ENCODE assay signal across 8 cellular contexts in genomic region chr4:2932561-2932950, GRCh38. TPM values are rescaled to one million over a fixed set of nuclear protein-coding genes. Genes with fewer than 3 reads are reported as not detected.
A peak's percentile ranks its signal among the peaks of the same experiment; 100 is the strongest.
DNase-seq lines count a peak whose midpoint lies in the region; ATAC-seq, FAIRE-seq and TF ChIP-seq lines count a peak whose summit lies in the region.

No MANE protein-coding gene starts in this region.

- no peak for TF ChIP-seq POLR2A in suprapubic skin (IDR thresholded peaks at IDR 0.05)

- H3K27ac ChIP-seq in keratinocyte (ENCODE audit: control insufficient read depth, insufficient read depth, low read length) (peak overlapping the region; percentile 47), suprapubic skin (peak overlapping the region; percentile 89)

- dilution Hi-C loops in keratinocyte (cut with MboI; ENCODE audit: extremely low pct_ligation_motif_present, low sequenced_read_pairs), result no loop called here

- peak overlapping the region in 2 of 3 experiments; percentile 65 for H3K4me3 ChIP-seq in keratinocyte (ENCODE audit: control insufficient read depth in 2 of 3, extremely low read depth in 1 of 3, insufficient read depth in 2 of 3, low read depth in 1 of 3, low read length in 3 of 3)
- H3K4me3 ChIP-seq in suprapubic skin, result peak overlapping the region; percentile 89

- no peak for FAIRE-seq in keratinocyte (lab: Jason Lieb, UNC)

- H3K4me1 ChIP-seq in keratinocyte (ENCODE audit: control insufficient read depth, extremely low read depth, insufficient read depth, low read length) (peaks cover 25% of the 10 kb centered on the region), suprapubic skin (peaks cover 58% of the 10 kb centered on the region)

- no peaks in the 10 kb centered on the region for H3K9me1 ChIP-seq in keratinocyte (ENCODE audit: control insufficient read depth, extremely low read depth, insufficient read depth, low read length)

- H3K27me3 ChIP-seq in keratinocyte (ENCODE audit: control insufficient read depth, extremely low read depth, insufficient read depth, low read length) (no peaks in the 10 kb centered on the region), suprapubic skin (no peaks in the 10 kb centered on the region)

- peak overlapping the region; percentile 85 for H3K4me2 ChIP-seq in keratinocyte (ENCODE audit: control insufficient read depth, extremely low read depth, insufficient read depth, low read depth, low read length)

- H3K9me3 ChIP-seq in keratinocyte (ENCODE audit: control insufficient read depth, low read depth, low read length), result no peaks in the 10 kb centered on the region
- no peaks in the 10 kb centered on the region for H3K9me3 ChIP-seq in suprapubic skin

- peak overlapping the region; percentile 82 for H3K4me3 Mint-ChIP-seq in activated CD8-positive, alpha-beta memory T cell treated with anti-CD3 and anti-CD28 coated beads, Interleukin-2, amount 10 ng/mL, durations not matched to agents 7 days and 5 days
- peak overlapping the region; percentile 81 for H3K4me3 Mint-ChIP-seq in activated CD8-positive, alpha-beta T cell treated with anti-CD3 and anti-CD28 coated beads, Interleukin-2, amount 10 ng/mL, durations not matched to agents 7 days and 5 days

- H3K4me1 Mint-ChIP-seq in activated CD8-positive, alpha-beta memory T cell treated with anti-CD3 and anti-CD28 coated beads, Interleukin-2, amount 10 ng/mL, durations not matched to agents 7 days and 5 days, result peaks cover 48% of the 10 kb centered on the region
- H3K4me1 Mint-ChIP-seq in activated CD8-positive, alpha-beta T cell treated with anti-CD3 and anti-CD28 coated beads, Interleukin-2, amount 10 ng/mL, durations not matched to agents 7 days and 5 days (ENCODE audit: low read depth), result peaks cover 44% of the 10 kb centered on the region

- WGBS in suprapubic skin, result 70% methylated on average over 7 of the region's 11 CpGs

- H3K36me3 ChIP-seq in keratinocyte (ENCODE audit: control insufficient read depth in 2 of 2, extremely low read depth in 1 of 2, insufficient read depth in 2 of 2, low read length in 2 of 2) (peaks cover 20 to 40% of the 10 kb centered on the region in 2 experiments), suprapubic skin (peaks cover 44% of the 10 kb centered on the region)

- no peak overlapping the region for H2AFZ ChIP-seq in keratinocyte (ENCODE audit: control insufficient read depth, low read length)

- TF ChIP-seq CTCF in keratinocyte (optimal IDR thresholded peaks at IDR 0.05 in 1 of 3, IDR thresholded peaks at IDR 0.05 in 1 of 3, conservative IDR thresholded peaks at IDR 0.05 in 1 of 3; ENCODE audit: extremely low read depth in 1 of 3, insufficient read depth in 2 of 3, low read length in 3 of 3) (no peak), suprapubic skin (IDR thresholded peaks at IDR 0.05) (no peak)

- no peaks in the 10 kb centered on the region for H3K9me3 Mint-ChIP-seq in activated CD8-positive, alpha-beta memory T cell treated with anti-CD3 and anti-CD28 coated beads, Interleukin-2, amount 10 ng/mL, durations not matched to agents 7 days and 5 days (ENCODE audit: low read depth)
- no peaks in the 10 kb centered on the region for H3K9me3 Mint-ChIP-seq in activated CD8-positive, alpha-beta T cell treated with anti-CD3 and anti-CD28 coated beads, Interleukin-2, amount 10 ng/mL, durations not matched to agents 7 days and 5 days (ENCODE audit: insufficient read depth)

- ATAC-seq in activated CD8-positive, alpha-beta memory T cell treated with anti-CD3 and anti-CD28 coated beads, Interleukin-2, amount 10 ng/mL, durations not matched to agents 7 days and 5 days, result no peak
- no peak for ATAC-seq in activated CD8-positive, alpha-beta T cell treated with anti-CD3 and anti-CD28 coated beads, Interleukin-2, amount 10 ng/mL, durations not matched to agents 7 days and 5 days

- CTCF ChIA-PET in activated CD8-positive, alpha-beta memory T cell treated with anti-CD3 and anti-CD28 coated beads, Interleukin-2, amount 10 ng/mL, durations not matched to agents 7 days and 5 days (lab: Charles Lee), result interaction anchor here (0.9 to 2.1 kb wide), 6 partner anchors 13 to 186 kb away, joined by 3 to 8 read pairs (median 3); no protein-coding TSS in a partner anchor
- CTCF ChIA-PET in activated CD8-positive, alpha-beta T cell treated with anti-CD3 and anti-CD28 coated beads, Interleukin-2, amount 10 ng/mL, durations not matched to agents 7 days and 5 days (lab: Charles Lee), result interaction anchor here (1.3 kb wide), 1 partner anchor 10 kb away, joined by 4 read pairs; no protein-coding TSS in a partner anchor

- peak overlapping the region; percentile 93 for H3K27ac Mint-ChIP-seq in activated CD8-positive, alpha-beta memory T cell treated with anti-CD3 and anti-CD28 coated beads, Interleukin-2, amount 10 ng/mL, durations not matched to agents 7 days and 5 days
- peak overlapping the region; percentile 91 for H3K27ac Mint-ChIP-seq in activated CD8-positive, alpha-beta T cell treated with anti-CD3 and anti-CD28 coated beads, Interleukin-2, amount 10 ng/mL, durations not matched to agents 7 days and 5 days

- peaks cover 33% of the 10 kb centered on the region for H3K36me3 Mint-ChIP-seq in activated CD8-positive, alpha-beta memory T cell treated with anti-CD3 and anti-CD28 coated beads, Interleukin-2, amount 10 ng/mL, durations not matched to agents 7 days and 5 days
- H3K36me3 Mint-ChIP-seq in activated CD8-positive, alpha-beta T cell treated with anti-CD3 and anti-CD28 coated beads, Interleukin-2, amount 10 ng/mL, durations not matched to agents 7 days and 5 days (ENCODE audit: low read depth), result peaks cover 56% of the 10 kb centered on the region

- peaks cover 12% of the 10 kb centered on the region for H4K20me1 ChIP-seq in keratinocyte (ENCODE audit: control insufficient read depth, extremely low read depth, insufficient read depth, low read length)

- peak overlapping the region; percentile 74 for H3K9ac ChIP-seq in keratinocyte (ENCODE audit: control insufficient read depth, extremely low read depth, insufficient read depth, low read length)

- no peaks in the 10 kb centered on the region for H3K27me3 Mint-ChIP-seq in activated CD8-positive, alpha-beta memory T cell treated with anti-CD3 and anti-CD28 coated beads, Interleukin-2, amount 10 ng/mL, durations not matched to agents 7 days and 5 days
- no peaks in the 10 kb centered on the region for H3K27me3 Mint-ChIP-seq in activated CD8-positive, alpha-beta T cell treated with anti-CD3 and anti-CD28 coated beads, Interleukin-2, amount 10 ng/mL, durations not matched to agents 7 days and 5 days (ENCODE audit: low read depth)

- DNase-seq in activated CD8-positive, alpha-beta memory T cell treated with anti-CD3 and anti-CD28 coated beads, Interleukin-2, amount 10 ng/mL, durations not matched to agents 7 days and 5 days, result no peak
- DNase-seq in activated CD8-positive, alpha-beta memory T cell treated with anti-CD3 and anti-CD28 coated beads, Interleukin-2, amount 50 U/mL, for 48 hours, result no peak
- no peak for DNase-seq in activated CD8-positive, alpha-beta T cell treated with anti-CD3 and anti-CD28 coated beads, Interleukin-2, amount 10 ng/mL, durations not matched to agents 7 days and 5 days
- DNase-seq in keratinocyte (ENCODE audit: low read depth, low spot score), result no peak
- peak; percentile 71 to 77 for DNase-seq in suprapubic skin (ENCODE audit: low spot score in 2 of 2)
- DNase-seq in dedifferentiated amniotic fluid mesenchymal stem cell (ENCODE audit: extremely low spot score), result no peak
- DNase-seq in NCI-H774 (lab: John Stamatoyannopoulos, UW), result no peak
- DNase-seq in activated CD4-positive, alpha-beta T cell treated with anti-CD3 and anti-CD28 coated beads, Interleukin-2, amount 50 U/mL, for 1 hour, result no peak

- POLR2A ChIA-PET in activated CD8-positive, alpha-beta T cell treated with anti-CD3 and anti-CD28 coated beads, Interleukin-2, amount 10 ng/mL, durations not matched to agents 7 days and 5 days (lab: Charles Lee), result no interaction called here

- no peak for TF ChIP-seq EP300 in suprapubic skin (IDR thresholded peaks at IDR 0.05)

- peaks cover 38% of the 10 kb centered on the region for H3K79me2 ChIP-seq in keratinocyte (ENCODE audit: control insufficient read depth, insufficient read depth, low read length)

RNA-seq across cellular contexts. Expression of gene NOP14, which starts 30.6 kb away (rescaled TPM):
- total RNA-seq in activated CD8-positive, alpha-beta memory T cell treated with anti-CD3 and anti-CD28 coated beads, Interleukin-2, amount 10 ng/mL, durations not matched to agents 7 days and 5 days, result 10 to 100 TPM; 47.9 to 81.0 TPM
- total RNA-seq in activated CD8-positive, alpha-beta T cell treated with anti-CD3 and anti-CD28 coated beads, Interleukin-2, amount 10 ng/mL, durations not matched to agents 7 days and 5 days, result 10 to 100 TPM; 47.6 to 52.3 TPM
- 9.6 to 24.7 TPM (median 21.8 TPM) in 3 replicates for polyA plus RNA-seq in keratinocyte
- polyA plus RNA-seq in keratinocyte (2011; ENCODE audit: low read depth), result 56.8 TPM
- 20.2 and 22.1 TPM in 2 replicates for polyA plus RNA-seq in keratinocyte (2011; cell fraction: cytosol; rRNA removed)
- polyA plus RNA-seq in keratinocyte (2011; cell fraction: nucleus; rRNA removed), result 24.9 and 28.4 TPM in 2 replicates
- polyA plus RNA-seq in keratinocyte (2012; ENCODE audit: low replicate concordance), result 36.4 and 41.2 TPM in 2 replicates
- polyA minus RNA-seq in keratinocyte, result 8.3 to 22.6 TPM (median 22.1 TPM) in 3 replicates
- 15.3 TPM for polyA minus RNA-seq in keratinocyte (2011; cell fraction: cytosol; rRNA and poly(A)+ RNA removed)
- 12.2 and 17.5 TPM in 2 replicates for polyA minus RNA-seq in keratinocyte (2011; cell fraction: nucleus; rRNA and poly(A)+ RNA removed)
- 10 to 100 TPM; 23.4 to 30.8 (median 27.1) TPM for total RNA-seq in suprapubic skin

RNA-seq across cellular contexts. Expression of gene GRK4, which starts 30.8 kb away (rescaled TPM):
- 1 to 10 TPM; 3.0 to 4.4 TPM for total RNA-seq in activated CD8-positive, alpha-beta memory T cell treated with anti-CD3 and anti-CD28 coated beads, Interleukin-2, amount 10 ng/mL, durations not matched to agents 7 days and 5 days
- total RNA-seq in activated CD8-positive, alpha-beta T cell treated with anti-CD3 and anti-CD28 coated beads, Interleukin-2, amount 10 ng/mL, durations not matched to agents 7 days and 5 days, result 1 to 10 TPM; 2.2 to 2.6 TPM
- polyA plus RNA-seq in keratinocyte, result 3.8 to 4.8 TPM (median 4.3 TPM) in 3 replicates
- 3.9 TPM for polyA plus RNA-seq in keratinocyte (2011; ENCODE audit: low read depth)
- polyA plus RNA-seq in keratinocyte (2011; cell fraction: cytosol; rRNA removed), result 4.5 and 5.3 TPM in 2 replicates
- polyA plus RNA-seq in keratinocyte (2011; cell fraction: nucleus; rRNA removed), result 6.7 and 7.2 TPM in 2 replicates
- 3.2 and 7.4 TPM in 2 replicates for polyA plus RNA-seq in keratinocyte (2012; ENCODE audit: low replicate concordance)
- 1.4 to 4.9 TPM (median 4.2 TPM) in 3 replicates for polyA minus RNA-seq in keratinocyte
- polyA minus RNA-seq in keratinocyte (2011; cell fraction: cytosol; rRNA and poly(A)+ RNA removed), result 4.2 TPM
- 2.1 and 4.0 TPM in 2 replicates for polyA minus RNA-seq in keratinocyte (2011; cell fraction: nucleus; rRNA and poly(A)+ RNA removed)
- 1 to 10 TPM; 3.3 to 8.0 (median 4.6) TPM for total RNA-seq in suprapubic skin

Comparison
In these comparisons a context has a peak if more than half of its experiments do, and no peak if none do; other contexts are left out.
1. DNase-seq: peak in suprapubic skin (2 of 2); none in activated CD8-positive, alpha-beta memory T cell treated with anti-CD3 and anti-CD28 coated beads, Interleukin-2, amount 10 ng/mL, durations not matched to agents 7 days and 5 days (single experiment), activated CD8-positive, alpha-beta memory T cell treated with anti-CD3 and anti-CD28 coated beads, Interleukin-2, amount 50 U/mL, for 48 hours (single experiment), activated CD8-positive, alpha-beta T cell treated with anti-CD3 and anti-CD28 coated beads, Interleukin-2, amount 10 ng/mL, durations not matched to agents 7 days and 5 days (single experiment), keratinocyte (single experiment), dedifferentiated amniotic fluid mesenchymal stem cell (single experiment), NCI-H774 (single experiment) and activated CD4-positive, alpha-beta T cell treated with anti-CD3 and anti-CD28 coated beads, Interleukin-2, amount 50 U/mL, for 1 hour (single experiment).